39 cellular contexts compared by ENCODE assay signal in the genomic region with DNA sequence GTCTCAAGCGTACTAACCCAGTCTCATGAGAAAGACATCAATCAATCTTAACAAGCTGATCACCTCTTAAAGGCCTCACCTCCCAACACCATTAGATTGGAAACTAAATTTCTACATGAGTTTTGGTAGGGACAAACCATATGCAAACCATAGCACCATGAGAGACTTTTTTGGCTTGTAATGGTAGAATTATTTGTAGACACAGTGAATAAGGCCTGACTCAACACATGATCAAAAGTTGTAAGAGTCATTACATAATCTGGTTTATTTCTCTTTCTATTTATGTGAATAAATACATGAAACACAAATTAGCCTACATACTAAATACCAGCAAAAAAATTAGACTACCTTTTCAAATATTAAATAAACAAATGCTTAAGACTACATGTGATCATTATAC.
"Had no signal": no experiment of that assay in that cellular context is flagged by ENCODE, and none has a peak within 500 bp of the region (broad histone marks: within the 10 kb centered on the region; RNA-seq: fewer than 3 reads in every experiment).

No MANE protein-coding gene starts in this region.

- H3K27ac Mint-ChIP-seq: activated naive CD4-positive, alpha-beta T cell treated with anti-CD3 and anti-CD28 coated beads for 36 hours; activated naive CD4-positive, alpha-beta T cell treated with anti-CD3 and anti-CD28 coated beads, Interleukin-2, amount 10 ng/mL, durations not matched to agents 7 days and 5 days; activated naive CD4-positive, alpha-beta T cell treated with anti-CD3 and anti-CD28 coated beads, Interleukin-2, amount 50 U/mL, for 24 hours; activated naive CD4-positive, alpha-beta T cell treated with anti-CD3 and anti-CD28 coated beads, Interleukin-2, amount 50 U/mL, for 72 hours; activated naive CD8-positive, alpha-beta T cell; activated naive CD8-positive, alpha-beta T cell treated with anti-CD3 and anti-CD28 coated beads for 36 hours; activated naive CD8-positive, alpha-beta T cell treated with anti-CD3 and anti-CD28 coated beads, Interleukin-2, amount 10 ng/mL, durations not matched to agents 7 days and 5 days; activated naive CD8-positive, alpha-beta T cell treated with anti-CD3 and anti-CD28 coated beads, Interleukin-2, amount 50 U/mL, for 24 hours; activated T-cell treated with anti-CD3 and anti-CD28 coated beads, Interleukin-2, amount 50 U/mL, for 24 hours; activated T-cell treated with anti-CD3 and anti-CD28 coated beads, Interleukin-2, amount 50 U/mL, for 72 hours; activated T-helper 1 cell treated with anti-CD3 and anti-CD28 coated beads, Interleukin-12 subunit alpha, Interleukin-12 subunit beta, Interleukin-2, Interleukin-4 antibody, amounts not matched to agents 30 ng/mL and 10 ng/mL and 1 ng/mL, durations not matched to agents 14 hours and 24 hours and 36 hours; activated T-helper 17 cell treated with anti-CD3 and anti-CD28 coated beads, Interleukin-2, amount 50 U/mL, for 72 hours; activated T-helper 2 cell treated with anti-CD3 and anti-CD28 coated beads, Interferon-gamma antibody, Interleukin-2, Interleukin-4, amounts not matched to agents 10 μg/mL and 5 μg/mL and 100 μg/mL, durations not matched to agents 14 hours and 24 hours and 36 hours; brain had no signal

- H3K4me3 ChIP-seq: adrenal gland, ascending aorta, body of pancreas, breast epithelium, cardiac muscle cell had no signal

- H3K27ac ChIP-seq: adrenal gland, ascending aorta, body of pancreas, brain microvascular endothelial cell, breast epithelium, cardiac muscle cell had no signal

- H3K4me1 ChIP-seq: adrenal gland, ascending aorta, body of pancreas, breast epithelium had no signal

- H3K4me1 Mint-ChIP-seq: activated naive CD4-positive, alpha-beta T cell treated with anti-CD3 and anti-CD28 coated beads, Interleukin-2, amount 10 ng/mL, durations not matched to agents 7 days and 5 days; activated naive CD4-positive, alpha-beta T cell treated with anti-CD3 and anti-CD28 coated beads, Interleukin-2, amount 50 U/mL, for 24 hours; activated naive CD8-positive, alpha-beta T cell treated with anti-CD3 and anti-CD28 coated beads for 36 hours; activated naive CD8-positive, alpha-beta T cell treated with anti-CD3 and anti-CD28 coated beads, Interleukin-2, amount 10 ng/mL, durations not matched to agents 7 days and 5 days; activated naive CD8-positive, alpha-beta T cell treated with anti-CD3 and anti-CD28 coated beads, Interleukin-2, amount 50 U/mL, for 24 hours; activated T-helper 17 cell treated with anti-CD3 and anti-CD28 coated beads, Interleukin-2, amount 50 U/mL, for 72 hours; brain; central memory CD8-positive, alpha-beta T cell had no signal

- DNase-seq: activated effector memory CD4-positive, alpha-beta T cell treated with anti-CD3 and anti-CD28 coated beads, Interleukin-2, amount 50 U/mL, for 16 hours; activated effector memory CD4-positive, alpha-beta T cell treated with Interleukin-2 at 50 U/mL for 16 hours; activated gamma-delta T cell; activated gamma-delta T cell treated with Interleukin-2 at 50 U/mL for 16 hours; activated naive CD4-positive, alpha-beta T cell; activated naive CD4-positive, alpha-beta T cell treated with anti-CD3 and anti-CD28 coated beads for 36 hours; activated naive CD4-positive, alpha-beta T cell treated with anti-CD3 and anti-CD28 coated beads, Interleukin-2, amount 10 ng/mL, durations not matched to agents 7 days and 5 days; activated naive CD4-positive, alpha-beta T cell treated with anti-CD3 and anti-CD28 coated beads, Interleukin-2, amount 50 U/mL, for 16 hours; activated naive CD4-positive, alpha-beta T cell treated with Interleukin-2 at 50 U/mL for 16 hours; activated naive CD8-positive, alpha-beta T cell treated with anti-CD3 and anti-CD28 coated beads for 36 hours; activated naive CD8-positive, alpha-beta T cell treated with anti-CD3 and anti-CD28 coated beads, Interleukin-2, amount 10 ng/mL, durations not matched to agents 7 days and 5 days; activated naive CD8-positive, alpha-beta T cell treated with anti-CD3 and anti-CD28 coated beads, Interleukin-2, amount 50 U/mL, for 24 hours; activated T-cell treated with anti-CD3 and anti-CD28 coated beads for 4 hours; activated T-cell treated with anti-CD3 and anti-CD28 coated beads, Interleukin-2, amount 50 U/mL, for 1 hour; activated T-cell treated with anti-CD3 and anti-CD28 coated beads, Interleukin-2, amount 50 U/mL, for 24 hours; activated T-cell treated with anti-CD3 and anti-CD28 coated beads, Interleukin-2, amount 50 U/mL, for 4 hours; activated T-cell treated with anti-CD3 and anti-CD28 coated beads, Interleukin-2, amount 50 U/mL, for 48 hours; activated T-cell treated with anti-CD3 and anti-CD28 coated beads, Interleukin-2, amount 50 U/mL, for 72 hours; adrenal gland; amniotic stem cell; amygdala; anterior cingulate cortex; aorta; body of pancreas; brain microvascular endothelial cell; caudate nucleus; central memory CD4-positive, alpha-beta T cell; cerebellar nuclear complex had no signal

- H3K27me3 ChIP-seq: adrenal gland, ascending aorta, body of pancreas, brain microvascular endothelial cell, breast epithelium, cardiac muscle cell had no signal

- H3K27me3 Mint-ChIP-seq: activated naive CD4-positive, alpha-beta T cell treated with anti-CD3 and anti-CD28 coated beads, Interleukin-2, amount 10 ng/mL, durations not matched to agents 7 days and 5 days; activated naive CD4-positive, alpha-beta T cell treated with anti-CD3 and anti-CD28 coated beads, Interleukin-2, amount 50 U/mL, for 24 hours; activated naive CD8-positive, alpha-beta T cell; activated naive CD8-positive, alpha-beta T cell treated with anti-CD3 and anti-CD28 coated beads for 36 hours; activated naive CD8-positive, alpha-beta T cell treated with anti-CD3 and anti-CD28 coated beads, Interleukin-2, amount 10 ng/mL, durations not matched to agents 7 days and 5 days; activated naive CD8-positive, alpha-beta T cell treated with anti-CD3 and anti-CD28 coated beads, Interleukin-2, amount 50 U/mL, for 24 hours; activated T-cell treated with anti-CD3 and anti-CD28 coated beads, Interleukin-2, amount 50 U/mL, for 24 hours; activated T-helper 17 cell treated with anti-CD3 and anti-CD28 coated beads, Interleukin-2, amount 50 U/mL, for 72 hours; brain; central memory CD8-positive, alpha-beta T cell had no signal

- H3K9me3 Mint-ChIP-seq: activated naive CD8-positive, alpha-beta T cell treated with anti-CD3 and anti-CD28 coated beads for 36 hours; activated T-cell treated with anti-CD3 and anti-CD28 coated beads, Interleukin-2, amount 50 U/mL, for 24 hours; activated T-helper 1 cell treated with anti-CD3 and anti-CD28 coated beads, Interleukin-12 subunit alpha, Interleukin-12 subunit beta, Interleukin-2, Interleukin-4 antibody, amounts not matched to agents 30 ng/mL and 10 ng/mL and 1 ng/mL, durations not matched to agents 14 hours and 24 hours and 36 hours; activated T-helper 17 cell treated with anti-CD3 and anti-CD28 coated beads, Interleukin-2, amount 50 U/mL, for 72 hours; brain had no signal

- H3K9me3 ChIP-seq: adrenal gland, ascending aorta, body of pancreas, breast epithelium had no signal

- H3K36me3 Mint-ChIP-seq: activated naive CD4-positive, alpha-beta T cell treated with anti-CD3 and anti-CD28 coated beads, Interleukin-2, amount 10 ng/mL, durations not matched to agents 7 days and 5 days; activated naive CD4-positive, alpha-beta T cell treated with anti-CD3 and anti-CD28 coated beads, Interleukin-2, amount 50 U/mL, for 24 hours; activated naive CD4-positive, alpha-beta T cell treated with anti-CD3 and anti-CD28 coated beads, Interleukin-2, amount 50 U/mL, for 72 hours; activated naive CD8-positive, alpha-beta T cell; activated naive CD8-positive, alpha-beta T cell treated with anti-CD3 and anti-CD28 coated beads for 36 hours; activated naive CD8-positive, alpha-beta T cell treated with anti-CD3 and anti-CD28 coated beads, Interleukin-2, amount 10 ng/mL, durations not matched to agents 7 days and 5 days; brain had no signal

- ATAC-seq: activated naive CD4-positive, alpha-beta T cell treated with anti-CD3 and anti-CD28 coated beads, Interleukin-2, amount 50 U/mL, for 72 hours; activated naive CD8-positive, alpha-beta T cell treated with anti-CD3 and anti-CD28 coated beads, Interleukin-2, amount 50 U/mL, for 24 hours; activated T-cell treated with anti-CD3 and anti-CD28 coated beads, Interleukin-2, amount 50 U/mL, for 4 hours; activated T-cell treated with anti-CD3 and anti-CD28 coated beads, Interleukin-2, amount 50 U/mL, for 72 hours; activated T-helper 17 cell treated with anti-CD3 and anti-CD28 coated beads, Interleukin-2, amount 50 U/mL, for 72 hours; body of pancreas had no signal

- H3K36me3 ChIP-seq: adrenal gland, ascending aorta, brain microvascular endothelial cell, breast epithelium, cardiac muscle cell had no signal

- H3K4me3 Mint-ChIP-seq: activated naive CD4-positive, alpha-beta T cell treated with anti-CD3 and anti-CD28 coated beads for 36 hours; activated naive CD4-positive, alpha-beta T cell treated with anti-CD3 and anti-CD28 coated beads, Interleukin-2, amount 10 ng/mL, durations not matched to agents 7 days and 5 days; activated naive CD4-positive, alpha-beta T cell treated with anti-CD3 and anti-CD28 coated beads, Interleukin-2, amount 50 U/mL, for 24 hours; activated naive CD8-positive, alpha-beta T cell; activated naive CD8-positive, alpha-beta T cell treated with anti-CD3 and anti-CD28 coated beads for 36 hours; activated naive CD8-positive, alpha-beta T cell treated with anti-CD3 and anti-CD28 coated beads, Interleukin-2, amount 10 ng/mL, durations not matched to agents 7 days and 5 days; activated naive CD8-positive, alpha-beta T cell treated with anti-CD3 and anti-CD28 coated beads, Interleukin-2, amount 50 U/mL, for 24 hours; activated T-cell treated with anti-CD3 and anti-CD28 coated beads, Interleukin-2, amount 50 U/mL, for 24 hours; activated T-cell treated with anti-CD3 and anti-CD28 coated beads, Interleukin-2, amount 50 U/mL, for 4 hours; activated T-cell treated with anti-CD3 and anti-CD28 coated beads, Interleukin-2, amount 50 U/mL, for 72 hours; activated T-helper 1 cell treated with anti-CD3 and anti-CD28 coated beads, Interleukin-12 subunit alpha, Interleukin-12 subunit beta, Interleukin-2, Interleukin-4 antibody, amounts not matched to agents 30 ng/mL and 10 ng/mL and 1 ng/mL, durations not matched to agents 14 hours and 24 hours and 36 hours; activated T-helper 17 cell treated with anti-CD3 and anti-CD28 coated beads, Interleukin-2, amount 50 U/mL, for 72 hours; brain; central memory CD8-positive, alpha-beta T cell had no signal
